Comparison of ENCODE assay signal across 22 cellular contexts in genomic region chr7:6269527-6269926, GRCh38. TPM values are rescaled to one million over a fixed set of nuclear protein-coding genes. Genes with fewer than 3 reads are reported as not detected.
DNase-seq lines count a peak whose midpoint lies in the region; ATAC-seq, FAIRE-seq and TF ChIP-seq lines count a peak whose summit lies in the region.
"Had no signal": no experiment of that assay in that cellular context is flagged by ENCODE, and none has a peak within 500 bp of the region (broad histone marks: within the 10 kb centered on the region; RNA-seq: fewer than 3 reads in every experiment).

No MANE protein-coding gene starts in this region.

- peak overlapping the region; percentile 28; the same call in 1 of the 2 replicates for H3K4me3 ChIP-seq in ACC112 (ENCODE audit: low read depth, low read length)
- H3K4me3 ChIP-seq in K562: no peak overlapping the region
- H3K4me3 ChIP-seq in psoas muscle: peak overlapping the region; percentile 10
- H3K4me3 ChIP-seq: hepatocyte, SK-N-MC, spleen had no signal

- H3K9ac ChIP-seq in K562 (ENCODE audit: insufficient read depth in 1 of 2, low read depth in 2 of 2, low read length in 2 of 2): no peak overlapping the region; a peak in 1 of 4 replicates
- H3K9ac ChIP-seq: KMS-11 had no signal

- no peaks in the 10 kb centered on the region for H3K9me1 ChIP-seq in K562 (ENCODE audit: control insufficient read depth, insufficient read depth, low read length)

- no peaks in the 10 kb centered on the region for H3K27me3 Mint-ChIP-seq in Calu3 (ENCODE audit: unreplicated experiment)
- H3K27me3 Mint-ChIP-seq: memory B cell had no signal

- no peak for TF ChIP-seq EP300 in K562 (IDR thresholded peaks at IDR 0.05; ENCODE audit: low read length)

- no peaks in the 10 kb centered on the region for H3K36me3 ChIP-seq in ACC112 (ENCODE audit: insufficient read depth, low read length)
- no peaks in the 10 kb centered on the region for H3K36me3 ChIP-seq in K562 (ENCODE audit: control insufficient read depth, insufficient read depth, low read length)
- no peaks in the 10 kb centered on the region for H3K36me3 ChIP-seq in psoas muscle (ENCODE audit: insufficient read depth in 1 of 2, low read depth in 1 of 2)
- H3K36me3 ChIP-seq: spleen had no signal

- TF ChIP-seq CTCF in Calu3 (IDR thresholded peaks at IDR 0.05; ENCODE audit: unreplicated experiment): no peak
- no peak for TF ChIP-seq CTCF in K562 (IDR thresholded peaks at IDR 0.05 in 2 of 3, conservative IDR thresholded peaks at IDR 0.05 in 1 of 3; ENCODE audit: insufficient read depth in 2 of 3, low read depth in 1 of 3, low read length in 3 of 3)
- no peak for TF ChIP-seq CTCF in psoas muscle (IDR thresholded peaks at IDR 0.05)

- no TSS peak for BruUV-seq in Calu3 (replicated peaks; lab: Mats Ljungman, UMichigan)
- no TSS peak for BruUV-seq in K562 (replicated peaks; lab: Mats Ljungman, UMichigan)

- peaks cover 72% of the 10 kb centered on the region for H3K79me2 ChIP-seq in ACC112 (ENCODE audit: control insufficient read depth, insufficient read depth, low read length, unreplicated experiment)
- peaks cover 56% of the 10 kb centered on the region for H3K79me2 ChIP-seq in K562 (ENCODE audit: control insufficient read depth, insufficient read depth, low read length)

- H4K20me1 ChIP-seq in K562 (replicated peaks; ENCODE audit: control insufficient read depth, insufficient read depth, low read length): 0 out of 2 replicates have a peak, but pooled peaks cover 3% of the 10 kb centered on the region

- ATAC-seq in K562: no peak
- no peak for ATAC-seq in psoas muscle
- no peak for ATAC-seq in HG02588 (IDR thresholded peaks at IDR 0.05; ENCODE audit: unreplicated experiment)
- ATAC-seq: activated naive CD4-positive, alpha-beta T cell treated with anti-CD3 and anti-CD28 coated beads, Interleukin-2, amount 50 U/mL, for 72 hours had no signal

- H3K4me2 ChIP-seq in K562 (ENCODE audit: insufficient read depth, low read length): no peak overlapping the region
- H3K4me2 ChIP-seq: KMS-11 had no signal

- no peak for TF ChIP-seq POLR2A in K562 (conservative IDR thresholded peaks at IDR 0.05)

- CTCF ChIA-PET in Calu3 (lab: Charles Lee): interaction anchor here (0.6 to 0.9 kb wide), 2 partner anchors 10 to 13 kb away, joined by 3 to 4 read pairs; no protein-coding TSS in a partner anchor
- CTCF ChIA-PET in K562 (lab: Yijun Ruan, JAX; ENCODE audit: low intra/inter-chr PET ratio): no interaction called here

- peak overlapping the region; percentile 12 for H3K27ac Mint-ChIP-seq in Calu3 (ENCODE audit: unreplicated experiment)
- H3K27ac Mint-ChIP-seq: activated naive CD4-positive, alpha-beta T cell treated with anti-CD3 and anti-CD28 coated beads, Interleukin-2, amount 50 U/mL, for 72 hours; memory B cell; nephron progenitor cell had no signal

- DNase-seq in Calu3 (no peak), K562 (ENCODE audit: extremely low read depth in 1 of 4, low spot score in 3 of 4) (no peak), psoas muscle (no peak), HTR-8/SVneo (ENCODE audit: insufficient read length, low spot score) (no peak), pons (ENCODE audit: low spot score) (no peak)
- DNase-seq: NCI-H1092; NCI-H2081 treated with DMSO at 0.1 percent for 48 hours; NCI-H774; nephron progenitor cell; stimulated activated CD4-positive, alpha-beta T cell treated with anti-CD3 and anti-CD28 coated beads, Interleukin-4, amount 100 ng/mL, for 4 hours; substantia nigra; T-helper 9 cell had no signal

- in situ Hi-C loops in K562 (cut with MboI): no loop called here

- peak overlapping the region; percentile 19 for H3K4me3 Mint-ChIP-seq in Calu3 (ENCODE audit: low read depth, unreplicated experiment)
- H3K4me3 Mint-ChIP-seq: memory B cell, nephron progenitor cell had no signal

- no peak overlapping the region for H2AFZ ChIP-seq in ACC112 (ENCODE audit: low read length, unreplicated experiment)
- H2AFZ ChIP-seq in K562 (ENCODE audit: low read depth, low read length): no peak overlapping the region
- H2AFZ ChIP-seq: hepatocyte had no signal

- H3K9me3 ChIP-seq in K562 (replicated peaks; ENCODE audit: control insufficient read depth, insufficient read depth, low read depth, low read length) (no peaks in the 10 kb centered on the region), psoas muscle (no peaks in the 10 kb centered on the region)
- H3K9me3 ChIP-seq: spleen had no signal

- H3K4me1 Mint-ChIP-seq in Calu3 (ENCODE audit: low read depth, unreplicated experiment): peaks cover 79% of the 10 kb centered on the region

- H3K9me3 Mint-ChIP-seq in Calu3 (ENCODE audit: low read depth, unreplicated experiment): no peaks in the 10 kb centered on the region
- H3K9me3 Mint-ChIP-seq: activated naive CD4-positive, alpha-beta T cell treated with anti-CD3 and anti-CD28 coated beads, Interleukin-2, amount 50 U/mL, for 72 hours; memory B cell had no signal

- FAIRE-seq in K562 (lab: Jason Lieb, UNC) (peak; percentile 66), HTR-8/SVneo (lab: Jason Lieb, UNC) (no peak)
- FAIRE-seq: colon, D721Med had no signal

- WGBS in K562 (ENCODE audit: insufficient coverage, low coverage, missing lambda C conversion rate): 34% methylated on average over 4 of the region's 4 CpGs
- 27 to 50% (median 35%) methylated on average over 4 of the region's 4 CpGs for WGBS in psoas muscle, 3 donors

- peaks cover 33% of the 10 kb centered on the region for H3K36me3 Mint-ChIP-seq in Calu3 (ENCODE audit: insufficient read depth, unreplicated experiment)
- H3K36me3 Mint-ChIP-seq: memory B cell had no signal

- H3K4me1 ChIP-seq in ACC112 (ENCODE audit: control insufficient read depth, insufficient read depth, low read length, unreplicated experiment) (peaks cover 28% of the 10 kb centered on the region), K562 (replicated peaks in 1 of 2; ENCODE audit: control insufficient read depth in 2 of 2, insufficient read depth in 2 of 2, low read length in 2 of 2) (peaks cover 37 to 47% of the 10 kb centered on the region in 2 experiments; a peak in 4 of 5 replicates), psoas muscle (peaks cover 44% of the 10 kb centered on the region)

- H3K27ac ChIP-seq in ACC112 (ENCODE audit: low read depth, low read length): no peak overlapping the region
- no peak overlapping the region for H3K27ac ChIP-seq in K562 (ENCODE audit: extremely low read depth, low read depth, low read length)
- H3K27ac ChIP-seq in psoas muscle: no peak overlapping the region
- H3K27ac ChIP-seq: KMS-11, SK-N-MC, spleen had no signal

- intact Hi-C loops in Calu3 (cut with micrococcal nuclease; ENCODE audit: unreplicated experiment): loop anchor here (5.0 kb wide), 2 partner anchors 62 to 92 kb away; no protein-coding TSS in a partner anchor
- intact Hi-C loops in K562 (cut with micrococcal nuclease): no loop called here
- intact Hi-C loops in psoas muscle (cut with DNase I): no loop called here

- POLR2A ChIA-PET in K562 (lab: Yijun Ruan, JAX): interaction anchor here (0.6 to 2.4 kb wide), 3 partner anchors 10 to 80 kb away, joined by 3 to 18 read pairs (median 4); no protein-coding TSS in a partner anchor

- no peak for TF ChIP-seq RAD21 in K562 (CRISPR knock-in tag; conservative IDR thresholded peaks at IDR 0.05 in 1 of 2, IDR thresholded peaks at IDR 0.05 in 1 of 2)

- H3K27me3 ChIP-seq in ACC112 (ENCODE audit: insufficient read depth, low read length) (no peaks in the 10 kb centered on the region), K562 (ENCODE audit: control insufficient read depth in 2 of 2, insufficient read depth in 2 of 2, low read length in 2 of 2) (no peaks in the 10 kb centered on the region), psoas muscle (ENCODE audit: insufficient read depth in 3 of 3, low read length in 2 of 3) (no peaks in the 10 kb centered on the region)
- H3K27me3 ChIP-seq: hepatocyte had no signal

TF ChIP-seq in K562, 482 proteins besides CTCF, POLR2A, EP300 and RAD21 (continues in another document):
- TF ChIP-seq SRSF3 (IDR thresholded peaks at IDR 0.05; ENCODE audit: insufficient read depth, low read length) (no peak), HMBOX1 (IDR thresholded peaks at IDR 0.05) (peak; percentile 28; the same call in 1 of the 2 replicates), ZNF668 (CRISPR knock-in tag; IDR thresholded peaks at IDR 0.05) (no peak), CBFA2T3 (IDR thresholded peaks at IDR 0.05) (peak; percentile 58), SOX6 (IDR thresholded peaks at IDR 0.05) (0 out of 2 replicates have a peak, but pooled peaks have one; percentile 14), CBFA2T2 (conservative IDR thresholded peaks at IDR 0.05) (0 out of 2 replicates have a peak, but pooled peaks have one; percentile 8), SRF (CRISPR knock-in tag; IDR thresholded peaks at IDR 0.05) (no peak), ZZZ3 (IDR thresholded peaks at IDR 0.05) (no peak)

RNA-seq across cellular contexts. Expression of gene CYTH3, which starts 2.9 kb away (rescaled TPM):
- total RNA-seq in Calu3 (2022): 47.2 and 73.4 TPM in 2 replicates
- 23.7 and 39.3 TPM in 2 replicates for total RNA-seq in K562 (2011; cell fraction: chromatin; rRNA removed; ENCODE audit: low replicate concordance)
- total RNA-seq in K562 (2011; cell fraction: nucleolus; rRNA removed): 19.7 and 23.5 TPM in 2 replicates
- 22.3 and 24.9 TPM in 2 replicates for total RNA-seq in K562 (2011; cell fraction: nucleoplasm; rRNA removed)
- 8.8 and 14.3 TPM in 2 replicates for total RNA-seq in K562 (2014; rRNA removed)
- 7.4 and 8.4 TPM in 2 replicates for total RNA-seq in K562 (2014; rRNA removed; fragmentation: Illumina TruSeq; extraction: Trizol)
- total RNA-seq in K562 (2015; rRNA removed; fragmentation: Illumina TruSeq; extraction: Trizol): 11.5 TPM in 2 replicates
- 14.8 and 15.2 TPM in 2 replicates for total RNA-seq in K562 (2021)
- polyA plus RNA-seq in K562 (2011; rRNA removed): 11.4 and 16.2 TPM in 2 replicates
- 13.6 and 14.6 TPM in 2 replicates for polyA plus RNA-seq in K562 (2011; cell fraction: cytosol; rRNA removed)
- polyA plus RNA-seq in K562 (2011; cell fraction: nucleus; rRNA removed): 43.6 and 45.1 TPM in 2 replicates
- polyA plus RNA-seq in K562 (2012): 11.3 and 12.8 TPM in 2 replicates
- 12.3 and 13.8 TPM in 2 replicates for polyA plus RNA-seq in K562 (2014; fragmentation: Illumina TruSeq; extraction: Trizol)
- under 1 TPM; 0.25 to 0.42 TPM for polyA plus RNA-seq in K562 (2014; fragmentation: Nextera tagmentation; extraction: Ambion mirVana)
- 13.8 and 17.0 TPM in 2 replicates for polyA plus RNA-seq in K562 (2014; rRNA removed)
- 5.5 and 6.4 TPM in 2 replicates for polyA minus RNA-seq in K562 (2011; rRNA and poly(A)+ RNA removed)
- 8.1 and 9.3 TPM in 2 replicates for polyA minus RNA-seq in K562 (2011; cell fraction: cytosol; rRNA and poly(A)+ RNA removed)
- polyA minus RNA-seq in K562 (2011; cell fraction: nucleus; rRNA and poly(A)+ RNA removed): 9.8 and 12.1 TPM in 2 replicates
- 10 to 100 TPM in 3 of 4 donors, 1 to 10 TPM in 1; 8.9 to 15.0 (median 14.5) TPM for total RNA-seq in psoas muscle
- 10 to 100 TPM in 1 of 3 donors, 1 to 10 TPM in 2; 6.1 to 13.5 (median 8.6) TPM for polyA plus RNA-seq in psoas muscle
